Comparison of ENCODE assay signal across 8 cellular contexts in the genomic region with DNA sequence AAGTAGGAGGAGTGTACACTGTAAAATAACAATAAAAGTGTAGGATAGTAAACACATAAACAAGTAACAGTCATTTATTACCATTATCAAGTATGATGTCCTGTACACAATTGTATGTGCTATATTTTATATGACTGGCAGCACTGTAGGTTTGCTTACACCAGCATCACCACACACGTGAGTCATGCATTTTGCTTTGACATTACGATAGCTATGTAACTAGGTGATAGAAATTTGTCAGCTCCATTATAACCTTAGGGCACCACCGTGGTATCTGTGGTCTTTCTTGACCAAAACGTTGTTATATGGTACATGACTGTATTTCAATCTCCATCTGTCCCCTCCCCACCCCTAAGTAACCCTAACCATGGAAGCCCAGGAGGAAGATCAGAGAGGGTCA. TPM values are rescaled to one million over a fixed set of nuclear protein-coding genes. Genes with fewer than 3 reads are reported as not detected.
A peak's percentile ranks its signal among the peaks of the same experiment; 100 is the strongest.
DNase-seq lines count a peak whose midpoint lies in the region; ATAC-seq lines count a peak whose summit lies in the region.

No MANE protein-coding gene starts in this region.

- peak overlapping the region; percentile 80 for H3K27ac ChIP-seq in CD4-positive, CD25-positive, alpha-beta regulatory T cell (ENCODE audit: insufficient read depth, low read length, poor library complexity, severe bottlenecking)
- peak overlapping the region; percentile 55 for H3K27ac ChIP-seq in caudate nucleus (ENCODE audit: low read depth, low read length)

- peaks cover 6 to 27% (median 16%) of the 10 kb centered on the region in 4 donors for H3K4me1 Mint-ChIP-seq in CD4-positive, CD25-positive, alpha-beta regulatory T cell
- H3K4me1 Mint-ChIP-seq in natural killer cell treated with Interleukin-12 subunit alpha and Interleukin-12 subunit beta and Interleukin-15 and Interleukin-18, amount 100 ng/mL, for 72 hours (ENCODE audit: low read depth in 2 of 2), result peaks cover 10 to 22% of the 10 kb centered on the region in 2 donors

- peaks cover 15% of the 10 kb centered on the region for H3K4me1 ChIP-seq in CD4-positive, CD25-positive, alpha-beta regulatory T cell (ENCODE audit: control insufficient read depth, insufficient read depth, low read length, poor library complexity, severe bottlenecking)

- DNase-seq in CD4-positive, CD25-positive, alpha-beta regulatory T cell, result no peak
- DNase-seq in LHCN-M2 (ENCODE audit: low read depth) (peak; percentile 25), caudate nucleus (lab: John Stamatoyannopoulos, UW) (no peak), NCI-H345 (lab: John Stamatoyannopoulos, UW) (no peak), left lobe of liver (ENCODE audit: low spot score) (no peak)
- no peak for DNase-seq in natural killer cell treated with Interleukin-12 subunit alpha and Interleukin-12 subunit beta and Interleukin-15 and Interleukin-18, amount 100 ng/mL, for 72 hours (ENCODE audit: low spot score)

- peak overlapping the region in 2 of 3 donors; percentile 86 to 94 for H3K27ac Mint-ChIP-seq in CD4-positive, CD25-positive, alpha-beta regulatory T cell
- peak overlapping the region; percentile 83 to 84 for H3K27ac Mint-ChIP-seq in natural killer cell treated with Interleukin-12 subunit alpha and Interleukin-12 subunit beta and Interleukin-15 and Interleukin-18, amount 100 ng/mL, for 72 hours

- H3K9me3 ChIP-seq in CD4-positive, CD25-positive, alpha-beta regulatory T cell (ENCODE audit: control insufficient read depth in 2 of 2, low read length in 2 of 2), result no peaks in the 10 kb centered on the region

- no peaks in the 10 kb centered on the region for H3K27me3 ChIP-seq in CD4-positive, CD25-positive, alpha-beta regulatory T cell (ENCODE audit: control insufficient read depth, insufficient read depth, low read length)

- peaks cover 10% of the 10 kb centered on the region for H3K27me3 Mint-ChIP-seq in CD4-positive, CD25-positive, alpha-beta regulatory T cell
- peaks cover 14 to 23% of the 10 kb centered on the region in 2 donors for H3K27me3 Mint-ChIP-seq in natural killer cell treated with Interleukin-12 subunit alpha and Interleukin-12 subunit beta and Interleukin-15 and Interleukin-18, amount 100 ng/mL, for 72 hours

- no peak for ATAC-seq in CD4-positive, CD25-positive, alpha-beta regulatory T cell (ENCODE audit: low read depth in 2 of 2)
- ATAC-seq in natural killer cell treated with Interleukin-12 subunit alpha and Interleukin-12 subunit beta and Interleukin-15 and Interleukin-18, amount 100 ng/mL, for 72 hours, result peak in 1 of 2 donors; percentile 66
- no peak for ATAC-seq in GM21526 (IDR thresholded peaks at IDR 0.05; ENCODE audit: low FRiP score, unreplicated experiment)
- no peak for ATAC-seq in HG02973 (IDR thresholded peaks at IDR 0.05; ENCODE audit: unreplicated experiment)
- ATAC-seq in left lobe of liver, result no peak

- H3K4me3 Mint-ChIP-seq in CD4-positive, CD25-positive, alpha-beta regulatory T cell, result peak overlapping the region; percentile 83 to 91 (median 88)
- H3K4me3 Mint-ChIP-seq in natural killer cell treated with Interleukin-12 subunit alpha and Interleukin-12 subunit beta and Interleukin-15 and Interleukin-18, amount 100 ng/mL, for 72 hours, result peak overlapping the region; percentile 98

- H3K9me3 Mint-ChIP-seq in CD4-positive, CD25-positive, alpha-beta regulatory T cell, result peaks cover 0 to 1% (median 0%) of the 10 kb centered on the region in 7 donors
- H3K9me3 Mint-ChIP-seq in natural killer cell treated with Interleukin-12 subunit alpha and Interleukin-12 subunit beta and Interleukin-15 and Interleukin-18, amount 100 ng/mL, for 72 hours, result no peaks in the 10 kb centered on the region

- H3K36me3 Mint-ChIP-seq in CD4-positive, CD25-positive, alpha-beta regulatory T cell, result no peaks in the 10 kb centered on the region
- H3K36me3 Mint-ChIP-seq in natural killer cell treated with Interleukin-12 subunit alpha and Interleukin-12 subunit beta and Interleukin-15 and Interleukin-18, amount 100 ng/mL, for 72 hours, result no peaks in the 10 kb centered on the region

- no peaks in the 10 kb centered on the region for H3K36me3 ChIP-seq in CD4-positive, CD25-positive, alpha-beta regulatory T cell (ENCODE audit: control insufficient read depth, insufficient read depth, low read length)

- no peak overlapping the region for H3K4me3 ChIP-seq in CD4-positive, CD25-positive, alpha-beta regulatory T cell (ENCODE audit: low read depth, low read length)

RNA-seq across cellular contexts. Expression of gene DNAL4, which starts 1.1 kb away (rescaled TPM):
- total RNA-seq in CD4-positive, CD25-positive, alpha-beta regulatory T cell, result 6.3 TPM
- 10 to 100 TPM in 2 of 4 donors, 1 to 10 TPM in 2; 9.3 to 10.9 (median 10.0) TPM for polyA plus RNA-seq in CD4-positive, CD25-positive, alpha-beta regulatory T cell
- 19.0 and 22.6 TPM in 2 replicates for total RNA-seq in LHCN-M2 (2014; rRNA removed)
- polyA plus RNA-seq in LHCN-M2 (2012), result 17.5 TPM
- total RNA-seq in natural killer cell treated with Interleukin-12 subunit alpha and Interleukin-12 subunit beta and Interleukin-15 and Interleukin-18, amount 100 ng/mL, for 72 hours, result 10 to 100 TPM in 1 of 2 donors, 1 to 10 TPM in 1; 9.0 to 11.0 TPM
- total RNA-seq in left lobe of liver, result 3.3 TPM

RNA-seq across cellular contexts. Expression of gene SUN2, which starts 37.0 kb away (rescaled TPM):
- 454 TPM for total RNA-seq in CD4-positive, CD25-positive, alpha-beta regulatory T cell
- polyA plus RNA-seq in CD4-positive, CD25-positive, alpha-beta regulatory T cell, result 100 to 1,000 TPM; 260 to 381 (median 298) TPM
- total RNA-seq in LHCN-M2 (2014; rRNA removed) (136 and 140 TPM in 2 replicates), left lobe of liver (183 TPM)
- polyA plus RNA-seq in LHCN-M2 (2012), result 58.4 TPM
- 100 to 1,000 TPM; 203 to 215 TPM for total RNA-seq in natural killer cell treated with Interleukin-12 subunit alpha and Interleukin-12 subunit beta and Interleukin-15 and Interleukin-18, amount 100 ng/mL, for 72 hours

RNA-seq across cellular contexts. Expression of gene NPTXR, which starts 51.0 kb away (rescaled TPM):
- total RNA-seq in CD4-positive, CD25-positive, alpha-beta regulatory T cell, result 1.3 TPM
- polyA plus RNA-seq in CD4-positive, CD25-positive, alpha-beta regulatory T cell, result under 1 TPM in 3 of 4 donors, not detected in 1; 0.32 to 0.65 (median 0.35) TPM
- total RNA-seq in LHCN-M2 (2014; rRNA removed), result 0.06 and 0.23 TPM in 2 replicates
- polyA plus RNA-seq in LHCN-M2 (2012), result 0.38 TPM
- total RNA-seq in natural killer cell treated with Interleukin-12 subunit alpha and Interleukin-12 subunit beta and Interleukin-15 and Interleukin-18, amount 100 ng/mL, for 72 hours, result 1 to 10 TPM; 1.3 to 1.5 TPM
- 0.45 TPM for total RNA-seq in left lobe of liver
